ENCODE assay signal across 1 cellular context in the genomic region with DNA sequence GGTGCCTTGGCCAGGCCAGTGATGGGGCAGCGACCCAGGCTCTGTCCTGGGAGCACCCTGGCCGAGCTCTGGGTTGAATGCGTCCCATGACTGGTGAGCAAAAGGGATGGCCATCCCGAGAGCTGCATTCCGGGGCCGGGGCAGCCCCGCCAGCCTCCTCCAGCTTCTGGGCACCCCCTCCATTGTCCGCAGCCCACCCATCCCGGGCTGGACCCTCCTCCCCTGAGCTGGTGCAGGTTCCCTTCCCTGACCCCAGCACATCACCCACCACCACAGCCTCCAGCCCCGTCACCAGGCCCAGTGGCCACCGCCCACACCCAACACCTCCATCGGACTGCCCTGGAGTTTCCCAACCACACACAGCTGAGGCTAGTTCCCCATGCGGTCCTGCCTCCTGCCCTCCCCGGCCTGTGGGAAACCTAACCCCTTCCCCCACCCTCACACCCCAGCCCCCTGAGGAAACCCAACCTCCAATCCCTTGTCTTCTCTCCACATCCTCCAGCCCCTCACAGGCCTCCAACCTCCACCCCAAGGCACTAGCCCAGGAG.
TF ChIP-seq lines count a peak whose summit lies in the region.

No MANE protein-coding gene starts in this region.

TF ChIP-seq in HepG2, 621 proteins besides CTCF, POLR2A, EP300 and RAD21:
- TF ChIP-seq GABPA (IDR thresholded peaks at IDR 0.05; ENCODE audit: low read depth, low read length) (no peak), GABPA (CRISPR knock-in tag; IDR thresholded peaks at IDR 0.05; ENCODE audit: low read depth) (no peak), ERF (CRISPR knock-in tag; IDR thresholded peaks at IDR 0.05) (no peak), KDM5A (IDR thresholded peaks at IDR 0.05; ENCODE audit: borderline replicate concordance, low read length) (no peak), SNAPC2 (CRISPR knock-in tag; IDR thresholded peaks at IDR 0.05) (no peak), MTF1 (CRISPR knock-in tag; IDR thresholded peaks at IDR 0.05) (no peak), ZNF773 (CRISPR knock-in tag; IDR thresholded peaks at IDR 0.05; ENCODE audit: borderline replicate concordance) (no peak), TBX2 (CRISPR knock-in tag; IDR thresholded peaks at IDR 0.05; ENCODE audit: borderline replicate concordance) (no peak), ZNF563 (CRISPR knock-in tag; IDR thresholded peaks at IDR 0.05) (no peak), KLF9 (CRISPR knock-in tag; IDR thresholded peaks at IDR 0.05; ENCODE audit: low read depth) (no peak), HNRNPK (IDR thresholded peaks at IDR 0.05; ENCODE audit: low read depth, low read length, poor library complexity, severe bottlenecking) (no peak), ELF3 (CRISPR knock-in tag; IDR thresholded peaks at IDR 0.05) (no peak), JUN (CRISPR knock-in tag; IDR thresholded peaks at IDR 0.05) (no peak), EEA1 (CRISPR knock-in tag; IDR thresholded peaks at IDR 0.05; ENCODE audit: borderline replicate concordance) (no peak)
- TF ChIP-seq, protein P1, sequence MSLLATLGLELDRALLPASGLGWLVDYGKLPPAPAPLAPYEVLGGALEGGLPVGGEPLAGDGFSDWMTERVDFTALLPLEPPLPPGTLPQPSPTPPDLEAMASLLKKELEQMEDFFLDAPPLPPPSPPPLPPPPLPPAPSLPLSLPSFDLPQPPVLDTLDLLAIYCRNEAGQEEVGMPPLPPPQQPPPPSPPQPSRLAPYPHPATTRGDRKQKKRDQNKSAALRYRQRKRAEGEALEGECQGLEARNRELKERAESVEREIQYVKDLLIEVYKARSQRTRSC (CRISPR knock-in tag; IDR thresholded peaks at IDR 0.05; ENCODE audit: low read depth), result no peak
- TF ChIP-seq, protein P2, sequence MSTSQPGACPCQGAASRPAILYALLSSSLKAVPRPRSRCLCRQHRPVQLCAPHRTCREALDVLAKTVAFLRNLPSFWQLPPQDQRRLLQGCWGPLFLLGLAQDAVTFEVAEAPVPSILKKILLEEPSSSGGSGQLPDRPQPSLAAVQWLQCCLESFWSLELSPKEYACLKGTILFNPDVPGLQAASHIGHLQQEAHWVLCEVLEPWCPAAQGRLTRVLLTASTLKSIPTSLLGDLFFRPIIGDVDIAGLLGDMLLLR (CRISPR knock-in tag; IDR thresholded peaks at IDR 0.05), result no peak
- TF ChIP-seq, protein P3, sequence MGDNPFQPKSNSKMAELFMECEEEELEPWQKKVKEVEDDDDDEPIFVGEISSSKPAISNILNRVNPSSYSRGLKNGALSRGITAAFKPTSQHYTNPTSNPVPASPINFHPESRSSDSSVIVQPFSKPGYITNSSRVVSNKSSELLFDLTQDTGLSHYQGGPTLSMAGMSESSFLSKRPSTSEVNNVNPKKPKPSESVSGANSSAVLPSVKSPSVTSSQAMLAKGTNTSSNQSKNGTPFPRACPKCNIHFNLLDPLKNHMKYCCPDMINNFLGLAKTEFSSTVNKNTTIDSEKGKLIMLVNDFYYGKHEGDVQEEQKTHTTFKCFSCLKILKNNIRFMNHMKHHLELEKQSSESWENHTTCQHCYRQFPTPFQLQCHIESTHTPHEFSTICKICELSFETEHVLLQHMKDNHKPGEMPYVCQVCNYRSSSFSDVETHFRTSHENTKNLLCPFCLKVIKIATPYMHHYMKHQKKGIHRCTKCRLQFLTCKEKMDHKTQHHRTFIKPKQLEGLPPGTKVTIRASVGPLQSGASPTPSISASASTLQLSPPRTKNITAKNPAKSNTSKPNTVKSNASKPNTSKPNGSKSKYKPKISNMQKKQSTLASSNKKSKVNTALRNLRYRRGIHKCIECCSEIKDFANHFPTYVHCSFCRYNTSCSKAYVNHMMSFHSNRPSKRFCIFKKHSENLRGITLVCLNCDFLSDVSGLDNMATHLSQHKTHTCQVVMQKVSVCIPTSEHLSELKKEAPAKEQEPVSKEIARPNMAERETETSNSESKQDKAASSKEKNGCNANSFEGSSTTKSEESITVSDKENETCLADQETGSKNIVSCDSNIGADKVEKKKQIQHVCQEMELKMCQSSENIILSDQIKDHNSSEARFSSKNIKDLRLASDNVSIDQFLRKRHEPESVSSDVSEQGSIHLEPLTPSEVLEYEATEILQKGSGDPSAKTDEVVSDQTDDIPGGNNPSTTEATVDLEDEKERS (CRISPR knock-in tag; IDR thresholded peaks at IDR 0.05), result no peak
